In the genomic region with DNA sequence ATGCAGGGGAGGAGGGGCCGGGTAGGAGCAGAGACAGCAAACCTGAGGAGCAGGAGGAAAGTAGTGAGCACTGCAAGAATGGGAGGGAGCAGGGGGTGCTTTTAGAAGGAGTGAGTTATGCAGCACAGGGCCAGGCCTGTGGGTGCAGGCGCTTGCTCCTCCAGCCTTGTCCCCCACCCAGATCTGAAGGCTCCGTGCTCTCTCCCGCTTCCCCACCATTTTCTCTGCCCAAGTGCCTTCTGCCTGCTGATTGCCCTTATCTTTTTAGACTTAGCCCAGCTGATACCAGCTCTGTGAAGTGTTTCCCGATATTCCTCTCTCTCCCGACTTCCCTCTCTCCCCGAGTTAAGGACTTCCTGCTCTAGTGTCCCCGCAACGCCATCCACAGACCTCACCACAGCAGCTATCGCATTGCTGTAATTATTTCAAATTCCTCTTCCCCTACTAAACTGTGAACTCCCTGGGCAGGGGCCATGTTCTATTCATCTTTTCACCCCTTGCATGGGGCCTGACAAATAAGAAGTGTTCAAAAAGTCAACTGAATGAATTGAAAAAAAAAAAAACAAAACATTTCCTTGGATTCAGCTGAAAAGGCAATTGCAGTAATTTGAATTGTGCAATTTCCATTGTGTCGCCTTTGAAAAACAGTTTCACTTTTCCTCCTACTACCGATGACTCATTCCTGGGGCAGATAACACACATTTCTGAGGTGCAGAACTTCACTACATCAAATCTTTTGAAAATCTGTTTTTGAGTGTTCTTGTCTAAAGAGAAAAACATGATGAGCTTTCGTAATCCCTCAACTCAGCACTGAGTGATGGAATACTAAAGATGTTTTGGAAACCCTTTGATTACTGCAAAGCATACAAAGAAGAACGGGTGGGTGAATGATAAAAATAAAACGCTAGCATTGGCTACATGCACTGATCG, we compare ENCODE assay signal across 8 cellular contexts.
DNase-seq lines count a peak whose midpoint lies in the region; ATAC-seq and TF ChIP-seq lines count a peak whose summit lies in the region.

No MANE protein-coding gene starts in this region.

- peak in 5 of 10 experiments; percentile 3 to 40 (median 8) for DNase-seq in CD4-positive, alpha-beta T cell
- DNase-seq in LoVo (ENCODE audit: low spot score) (peak; percentile 52), fibroblast of the conjunctiva (ENCODE audit: low read depth) (peak; percentile 79), non-pigmented ciliary epithelial cell (ENCODE audit: low read depth) (peak; percentile 67), NCI-H1417 treated with DMSO at 0.1 percent for 48 hours (lab: John Stamatoyannopoulos, UW) (no peak), NCI-H526 treated with DMSO at 0.1 percent for 48 hours (lab: John Stamatoyannopoulos, UW) (no peak)
- DNase-seq in activated CD8-positive, alpha-beta T cell treated with anti-CD3 and anti-CD28 coated beads, Interleukin-2, amount 10 ng/mL, durations not matched to agents 7 days and 5 days = peak; percentile 33

- H3K4me1 Mint-ChIP-seq in CD4-positive, alpha-beta T cell (ENCODE audit: low read depth) = peaks cover 35% of the 10 kb centered on the region
- peaks cover 41% of the 10 kb centered on the region for H3K4me1 Mint-ChIP-seq in activated CD8-positive, alpha-beta T cell treated with anti-CD3 and anti-CD28 coated beads, Interleukin-2, amount 10 ng/mL, durations not matched to agents 7 days and 5 days (ENCODE audit: low read depth)

- no peaks in the 10 kb centered on the region for H3K36me3 Mint-ChIP-seq in CD4-positive, alpha-beta T cell (ENCODE audit: low read depth)
- no peaks in the 10 kb centered on the region for H3K36me3 Mint-ChIP-seq in activated CD8-positive, alpha-beta T cell treated with anti-CD3 and anti-CD28 coated beads, Interleukin-2, amount 10 ng/mL, durations not matched to agents 7 days and 5 days (ENCODE audit: low read depth)

- peak overlapping the region; percentile 85 for H3K4me3 Mint-ChIP-seq in CD4-positive, alpha-beta T cell
- peak overlapping the region; percentile 56 for H3K4me3 Mint-ChIP-seq in activated CD8-positive, alpha-beta T cell treated with anti-CD3 and anti-CD28 coated beads, Interleukin-2, amount 10 ng/mL, durations not matched to agents 7 days and 5 days

- peak overlapping the region; percentile 30 for H3K27ac Mint-ChIP-seq in CD4-positive, alpha-beta T cell
- peak overlapping the region; percentile 69 for H3K27ac Mint-ChIP-seq in activated CD8-positive, alpha-beta T cell treated with anti-CD3 and anti-CD28 coated beads, Interleukin-2, amount 10 ng/mL, durations not matched to agents 7 days and 5 days

- H3K27me3 ChIP-seq in CD4-positive, alpha-beta T cell (ENCODE audit: control insufficient read depth, insufficient read depth, low read length) = no peaks in the 10 kb centered on the region

- H3K27me3 Mint-ChIP-seq in CD4-positive, alpha-beta T cell = no peaks in the 10 kb centered on the region
- no peaks in the 10 kb centered on the region for H3K27me3 Mint-ChIP-seq in activated CD8-positive, alpha-beta T cell treated with anti-CD3 and anti-CD28 coated beads, Interleukin-2, amount 10 ng/mL, durations not matched to agents 7 days and 5 days (ENCODE audit: low read depth)

- intact Hi-C loops in CD4-positive, alpha-beta T cell (cut with DNase I, micrococcal nuclease) = loop anchor here in 1 of 2 experiments (2.0 kb wide), 1 partner anchor 137 kb away; no protein-coding TSS in a partner anchor

- CTCF ChIA-PET in CD4-positive, alpha-beta T cell (lab: Charles Lee) = interaction anchor here (1.2 kb wide), 1 partner anchor 127 kb away, joined by 4 read pairs; no protein-coding TSS in a partner anchor
- CTCF ChIA-PET in activated CD8-positive, alpha-beta T cell treated with anti-CD3 and anti-CD28 coated beads, Interleukin-2, amount 10 ng/mL, durations not matched to agents 7 days and 5 days (lab: Charles Lee) = interaction anchor here (0.6 to 7.5 kb wide), 7 partner anchors 18 to 257 kb away, joined by 3 to 51 read pairs (median 8); no protein-coding TSS in a partner anchor

- H3K27ac ChIP-seq in CD4-positive, alpha-beta T cell (ENCODE audit: low read depth, low read length) = no peak overlapping the region

- ATAC-seq in CD4-positive, alpha-beta T cell (ENCODE audit: poor library complexity) = peak; percentile 73
- peak; percentile 73 for ATAC-seq in activated CD8-positive, alpha-beta T cell treated with anti-CD3 and anti-CD28 coated beads, Interleukin-2, amount 10 ng/mL, durations not matched to agents 7 days and 5 days
- ATAC-seq in GM21515 (IDR thresholded peaks at IDR 0.05; ENCODE audit: unreplicated experiment) = no peak

- H3K9me3 ChIP-seq in CD4-positive, alpha-beta T cell (ENCODE audit: control insufficient read depth, low read length) = no peaks in the 10 kb centered on the region

- no peak for TF ChIP-seq CTCF in CD4-positive, alpha-beta T cell (IDR thresholded peaks at IDR 0.05)

- POLR2A ChIA-PET in CD4-positive, alpha-beta T cell (lab: Charles Lee) = interaction anchor here (0.7 to 1.0 kb wide), 4 partner anchors 69 to 588 kb away, joined by 3 read pairs; a partner anchor contains a TSS
- POLR2A ChIA-PET in activated CD8-positive, alpha-beta T cell treated with anti-CD3 and anti-CD28 coated beads, Interleukin-2, amount 10 ng/mL, durations not matched to agents 7 days and 5 days (lab: Charles Lee) = interaction anchor here (0.6 to 1.2 kb wide), 2 partner anchors 131 to 691 kb away, joined by 3 read pairs; no protein-coding TSS in a partner anchor

- H3K9me3 Mint-ChIP-seq in CD4-positive, alpha-beta T cell = no peaks in the 10 kb centered on the region
- no peaks in the 10 kb centered on the region for H3K9me3 Mint-ChIP-seq in activated CD8-positive, alpha-beta T cell treated with anti-CD3 and anti-CD28 coated beads, Interleukin-2, amount 10 ng/mL, durations not matched to agents 7 days and 5 days (ENCODE audit: insufficient read depth)

Comparison
In these comparisons a context has a peak if more than half of its experiments do, and no peak if none do; other contexts are left out.
1. DNase-seq: peak in LoVo (single experiment), activated CD8-positive, alpha-beta T cell treated with anti-CD3 and anti-CD28 coated beads, Interleukin-2, amount 10 ng/mL, durations not matched to agents 7 days and 5 days (single experiment), fibroblast of the conjunctiva (single experiment) and non-pigmented ciliary epithelial cell (single experiment); none in NCI-H1417 treated with DMSO at 0.1 percent for 48 hours (single experiment) and NCI-H526 treated with DMSO at 0.1 percent for 48 hours (single experiment).